8 cellular contexts compared by ENCODE assay signal in the genomic region with DNA sequence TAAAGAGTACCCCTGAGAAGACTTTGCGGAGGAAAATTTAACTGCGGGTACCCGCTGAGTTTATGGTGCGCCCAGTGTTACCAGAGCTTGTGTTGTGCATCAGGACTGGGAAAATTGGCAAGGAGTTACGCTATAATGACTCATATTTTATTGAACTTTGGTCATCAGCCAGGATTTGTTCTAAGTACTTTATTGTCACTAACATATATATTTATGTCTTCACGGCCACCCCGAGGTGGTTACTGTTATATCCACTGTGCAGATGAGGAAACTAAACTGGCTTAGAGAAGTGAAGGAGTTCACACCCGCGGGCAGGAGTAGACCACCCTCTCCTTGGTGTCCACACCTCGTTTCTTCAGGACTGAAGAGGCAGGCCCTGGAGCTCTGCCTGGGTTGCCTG. TPM values are rescaled to one million over a fixed set of nuclear protein-coding genes. Genes with fewer than 3 reads are reported as not detected.
A peak's percentile ranks its signal among the peaks of the same experiment; 100 is the strongest.
DNase-seq lines count a peak whose midpoint lies in the region; ATAC-seq, FAIRE-seq and TF ChIP-seq lines count a peak whose summit lies in the region.

No MANE protein-coding gene starts in this region.

- H3K27ac ChIP-seq in brain microvascular endothelial cell (peak overlapping the region; percentile 78), kidney (ENCODE audit: low read depth in 2 of 2, low read length in 2 of 2) (peak overlapping the region; percentile 79 to 91)

- FAIRE-seq in kidney (lab: Jason Lieb, UNC) (no peak), GM12891 (lab: Jason Lieb, UNC) (no peak)

- no peaks in the 10 kb centered on the region for H3K27me3 ChIP-seq in GM06990 (replicated peaks; ENCODE audit: control insufficient read depth, insufficient read depth, low read length)
- H3K27me3 ChIP-seq in brain microvascular endothelial cell (replicated peaks): no peaks in the 10 kb centered on the region

- in situ Hi-C loops in brain microvascular endothelial cell (cut with HindIII; ENCODE audit: low pct_ligation_motif_present, low sequenced_read_pairs): no loop called here

- DNase-seq in GM06990 (ENCODE audit: extremely low read depth, insufficient read length) (no peak), NCI-H2227 treated with DMSO at 0.1 percent for 48 hours (lab: John Stamatoyannopoulos, UW) (peak; percentile 38), brain microvascular endothelial cell (peak; percentile 38), kidney (no peak), superior temporal gyrus (ENCODE audit: extremely low spot score) (peak; percentile 20), GM12891 (ENCODE audit: insufficient read length, low spot score) (no peak), DMS153 treated with DMSO at 0.1 percent for 48 hours (lab: John Stamatoyannopoulos, UW; ENCODE audit: unreplicated experiment) (no peak)

- H3K4me1 ChIP-seq in kidney (ENCODE audit: control insufficient read depth in 1 of 2, insufficient read depth in 1 of 2, low read depth in 1 of 2, low read length in 2 of 2): peaks cover 5% of the 10 kb centered on the region in 2 donors

- H3K9me3 ChIP-seq in kidney (ENCODE audit: control insufficient read depth in 1 of 2, low read length in 2 of 2): no peaks in the 10 kb centered on the region

- peak overlapping the region in 1 of 2 donors; percentile 74 for H3K9ac ChIP-seq in kidney (ENCODE audit: low read length in 2 of 2)

- ATAC-seq in HG03108 (IDR thresholded peaks at IDR 0.05; ENCODE audit: unreplicated experiment): no peak

- intact Hi-C loops in kidney (cut with DNase I): no loop called here

- TF ChIP-seq POLR2A in GM12891 (IDR thresholded peaks at IDR 0.05; ENCODE audit: low read depth, low read length): no peak

- H3K4me3 ChIP-seq in GM06990 (replicated peaks; ENCODE audit: low read depth, low read length): peak overlapping the region; percentile 72
- peak overlapping the region; percentile 73 for H3K4me3 ChIP-seq in brain microvascular endothelial cell (ENCODE audit: low read depth, low read length)
- peak overlapping the region; percentile 90 to 99 for H3K4me3 ChIP-seq in kidney (ENCODE audit: low read length in 2 of 2)

- TF ChIP-seq CTCF in GM06990 (IDR thresholded peaks at IDR 0.05; ENCODE audit: insufficient read depth, low read length, poor library complexity, severe bottlenecking) (no peak), brain microvascular endothelial cell (IDR thresholded peaks at IDR 0.05; ENCODE audit: low read depth, low read length, missing control alignments) (no peak), kidney (IDR thresholded peaks at IDR 0.05; ENCODE audit: borderline replicate concordance, extremely low read depth, insufficient read depth) (no peak)

- H3K36me3 ChIP-seq in GM06990 (ENCODE audit: control insufficient read depth, insufficient read depth, low read length) (no peaks in the 10 kb centered on the region), brain microvascular endothelial cell (replicated peaks) (no peaks in the 10 kb centered on the region), kidney (ENCODE audit: control insufficient read depth in 1 of 2, insufficient read depth in 2 of 2, low read length in 2 of 2) (peaks cover 0 to 3% of the 10 kb centered on the region in 2 donors)

TF ChIP-seq in GM12891, 5 proteins besides CTCF, POLR2A, EP300 and RAD21:
- TF ChIP-seq PAX5 (IDR thresholded peaks at IDR 0.05; ENCODE audit: insufficient read depth, low read length, severe bottlenecking): no peak
- TF ChIP-seq POU2F2 (IDR thresholded peaks at IDR 0.05; ENCODE audit: low read depth, low read length): no peak
- TF ChIP-seq SPI1 (IDR thresholded peaks at IDR 0.05; ENCODE audit: low read depth, low read length): no peak
- no peak for TF ChIP-seq TAF1 (IDR thresholded peaks at IDR 0.05; ENCODE audit: low read depth, low read length)
- TF ChIP-seq POLR2AphosphoS5 (IDR thresholded peaks at IDR 0.05; ENCODE audit: low read depth, low read length): no peak
TF ChIP-seq in GM12891: peak in this region for 0.

RNA-seq across cellular contexts. Expression of a gene that starts 0.7 kb away (rescaled TPM):
- 39.0 TPM for total RNA-seq in kidney
- polyA plus RNA-seq in kidney (ENCODE audit: insufficient read depth, low read depth, low replicate concordance): 11.4 TPM
- polyA plus RNA-seq in GM12891 (2012; ENCODE audit: low read depth, missing spikeins): 7.3 TPM

RNA-seq across cellular contexts. Expression of a gene that starts 19.0 kb away (rescaled TPM):
- not detected for total RNA-seq in kidney
- not detected for polyA plus RNA-seq in kidney (ENCODE audit: insufficient read depth, low read depth, low replicate concordance)
- polyA plus RNA-seq in GM12891 (2012; ENCODE audit: low read depth, missing spikeins): 0.14 TPM

RNA-seq across cellular contexts. Expression of a gene that starts 28.7 kb away (rescaled TPM):
- 54.1 TPM for total RNA-seq in kidney
- 29.8 TPM for polyA plus RNA-seq in kidney (ENCODE audit: insufficient read depth, low read depth, low replicate concordance)
- polyA plus RNA-seq in GM12891 (2012; ENCODE audit: low read depth, missing spikeins): 5.1 TPM

Comparison
In these comparisons a context has a peak if more than half of its experiments do, and no peak if none do; other contexts are left out.
1. DNase-seq: peak in NCI-H2227 treated with DMSO at 0.1 percent for 48 hours (single experiment), brain microvascular endothelial cell (single experiment) and superior temporal gyrus (single experiment); none in GM06990 (single experiment), kidney (single experiment), GM12891 (single experiment) and DMS153 treated with DMSO at 0.1 percent for 48 hours (single experiment).
2. Peak in every context shown above with its lines, with median percentiles within 50 percentile points of each other: H3K4me3 ChIP-seq.